Comparison of ENCODE assay signal across 23 cellular contexts in the genomic region with DNA sequence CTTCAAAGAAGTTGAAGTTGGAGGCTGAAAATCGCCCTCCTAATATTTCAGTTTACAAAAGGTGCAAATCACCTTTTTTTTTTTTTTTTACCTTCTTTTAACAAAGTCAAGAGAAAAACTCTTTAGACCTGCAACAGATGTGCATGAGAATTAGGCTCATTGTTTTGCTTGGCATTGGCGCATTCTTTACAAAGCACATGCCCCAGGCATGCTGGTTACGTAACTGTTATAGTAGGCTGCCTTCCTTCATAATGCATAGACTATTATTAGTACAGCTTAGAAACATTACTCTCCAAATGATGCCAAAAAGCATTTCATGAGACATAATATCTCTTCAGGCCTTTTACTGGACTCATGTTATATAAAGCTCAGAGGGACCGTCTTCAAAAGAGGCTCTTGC.
DNase-seq lines count a peak whose midpoint lies in the region; TF ChIP-seq lines count a peak whose summit lies in the region.
"Had no signal": no experiment of that assay in that cellular context is flagged by ENCODE, and none has a peak within 500 bp of the region (broad histone marks: within the 10 kb centered on the region; RNA-seq: fewer than 3 reads in every experiment).

No MANE protein-coding gene starts in this region.

- no peak for TF ChIP-seq CTCF in fibroblast of lung (conservative IDR thresholded peaks at IDR 0.05 in 1 of 2, IDR thresholded peaks at IDR 0.05 in 1 of 2; ENCODE audit: low read depth in 1 of 2, low read length in 2 of 2)

- H2AFZ ChIP-seq in fibroblast of lung (ENCODE audit: low read length): no peak overlapping the region

- H3K27me3 ChIP-seq in HAP-1 (ENCODE audit: low read depth) (no peaks in the 10 kb centered on the region), adipocyte (replicated peaks; ENCODE audit: control insufficient read depth, insufficient read depth, low read length) (no peaks in the 10 kb centered on the region), fibroblast of lung (ENCODE audit: control insufficient read depth, insufficient read depth, low read length) (no peaks in the 10 kb centered on the region)
- H3K27me3 ChIP-seq: dorsolateral prefrontal cortex, sigmoid colon, suprapubic skin had no signal

- in situ Hi-C loops in HAP-1 (cut with MboI; ENCODE audit: low sequenced_read_pairs): no loop called here

- H3K4me1 ChIP-seq in HAP-1 (peaks cover 22% of the 10 kb centered on the region), adipocyte (ENCODE audit: control insufficient read depth, insufficient read depth, low read length) (no peaks in the 10 kb centered on the region), fibroblast of lung (ENCODE audit: control insufficient read depth, extremely low read depth, insufficient read depth, low read length) (no peaks in the 10 kb centered on the region)
- H3K4me1 ChIP-seq: heart right ventricle, left ventricle myocardium inferior, suprapubic skin had no signal

- H3K4me3 ChIP-seq in HAP-1 (no peak overlapping the region), adipocyte (ENCODE audit: low read length) (no peak overlapping the region), fibroblast of lung (replicated peaks in 1 of 4; ENCODE audit: control extremely low read depth in 1 of 4, insufficient read depth in 1 of 4, low read depth in 3 of 4, low read length in 4 of 4) (no peak overlapping the region), skeletal muscle cell (ENCODE audit: low read depth, low read length) (no peak overlapping the region)
- H3K4me3 ChIP-seq: dorsolateral prefrontal cortex, heart right ventricle, left ventricle myocardium inferior, sigmoid colon, suprapubic skin had no signal

- DNase-seq in HAP-1 (ENCODE audit: low spot score in 2 of 2): peak; percentile 75 to 82
- peak; percentile 78 for DNase-seq in adipocyte (ENCODE audit: low read depth)
- DNase-seq in fibroblast of lung (ENCODE audit: low read depth in 2 of 2): peak; percentile 6 to 74
- DNase-seq in skeletal muscle cell (ENCODE audit: low read depth): peak; percentile 10
- no peak for DNase-seq in superior temporal gyrus (ENCODE audit: extremely low spot score)
- DNase-seq in stimulated activated CD4-positive, alpha-beta T cell treated with anti-CD3 and anti-CD28 coated beads, Interleukin-2, amount 100 ng/mL, for 48 hours: no peak
- no peak for DNase-seq in COR-L47 (lab: John Stamatoyannopoulos, UW)
- DNase-seq: activated CD4-positive, CD25-positive, alpha-beta regulatory T cell treated with anti-CD3 and anti-CD28 coated beads, Interleukin-2, amount 50 U/mL, for 72 hours; activated CD8-positive, alpha-beta T cell treated with anti-CD3 and anti-CD28 coated beads for 36 hours; activated T-cell treated with anti-CD3 and anti-CD28 coated beads, Interleukin-2, amount 50 U/mL, for 1 hour; caudate nucleus; CD4-positive, alpha-beta memory T cell; dorsolateral prefrontal cortex; heart right ventricle; Karpas-422; left ventricle myocardium inferior; midbrain; NCI-H1694 treated with DMSO at 0.1 percent for 48 hours; NCI-H2171 treated with DMSO at 0.1 percent for 48 hours; NCI-H748 treated with DMSO at 0.1 percent for 48 hours; sigmoid colon; SW 1271 had no signal

- H3K27ac ChIP-seq in fibroblast of lung (ENCODE audit: insufficient read depth, low read length): no peak overlapping the region
- H3K27ac ChIP-seq: dorsolateral prefrontal cortex, heart right ventricle, left ventricle myocardium inferior, sigmoid colon, suprapubic skin had no signal

- H3K9me3 ChIP-seq in HAP-1 (no peaks in the 10 kb centered on the region), adipocyte (ENCODE audit: control insufficient read depth, low read length) (no peaks in the 10 kb centered on the region), fibroblast of lung (ENCODE audit: control insufficient read depth, insufficient read depth, low read depth, low read length) (no peaks in the 10 kb centered on the region)
- H3K9me3 ChIP-seq: left ventricle myocardium inferior, sigmoid colon, suprapubic skin had no signal

- no peaks in the 10 kb centered on the region for H3K79me2 ChIP-seq in fibroblast of lung (ENCODE audit: control insufficient read depth, insufficient read depth, low read length)

- H3K36me3 ChIP-seq in HAP-1 (replicated peaks) (no peaks in the 10 kb centered on the region), adipocyte (ENCODE audit: control insufficient read depth, insufficient read depth, low read length, severe bottlenecking) (no peaks in the 10 kb centered on the region), fibroblast of lung (ENCODE audit: control insufficient read depth, insufficient read depth, low read length) (no peaks in the 10 kb centered on the region)
- H3K36me3 ChIP-seq: heart right ventricle, left ventricle myocardium inferior, sigmoid colon, suprapubic skin had no signal

- no peaks in the 10 kb centered on the region for H4K20me1 ChIP-seq in fibroblast of lung (ENCODE audit: control insufficient read depth, extremely low read depth, insufficient read depth, low read length)

- H3K4me2 ChIP-seq in fibroblast of lung (ENCODE audit: extremely low read depth, insufficient read depth, low read length): no peak overlapping the region

- H3K9ac ChIP-seq in adipocyte (ENCODE audit: low read length) (no peak overlapping the region), fibroblast of lung (ENCODE audit: insufficient read depth, low read length) (no peak overlapping the region)

Comparison
In these comparisons a context has a peak if more than half of its experiments do, and no peak if none do; other contexts are left out.
1. DNase-seq: peak in HAP-1 (2 of 2), adipocyte (single experiment), fibroblast of lung (2 of 2) and skeletal muscle cell (single experiment); none in superior temporal gyrus (single experiment), stimulated activated CD4-positive, alpha-beta T cell treated with anti-CD3 and anti-CD28 coated beads, Interleukin-2, amount 100 ng/mL, for 48 hours (0 of 2) and COR-L47 (single experiment).